23 cellular contexts compared by ENCODE assay signal in the genomic region with DNA sequence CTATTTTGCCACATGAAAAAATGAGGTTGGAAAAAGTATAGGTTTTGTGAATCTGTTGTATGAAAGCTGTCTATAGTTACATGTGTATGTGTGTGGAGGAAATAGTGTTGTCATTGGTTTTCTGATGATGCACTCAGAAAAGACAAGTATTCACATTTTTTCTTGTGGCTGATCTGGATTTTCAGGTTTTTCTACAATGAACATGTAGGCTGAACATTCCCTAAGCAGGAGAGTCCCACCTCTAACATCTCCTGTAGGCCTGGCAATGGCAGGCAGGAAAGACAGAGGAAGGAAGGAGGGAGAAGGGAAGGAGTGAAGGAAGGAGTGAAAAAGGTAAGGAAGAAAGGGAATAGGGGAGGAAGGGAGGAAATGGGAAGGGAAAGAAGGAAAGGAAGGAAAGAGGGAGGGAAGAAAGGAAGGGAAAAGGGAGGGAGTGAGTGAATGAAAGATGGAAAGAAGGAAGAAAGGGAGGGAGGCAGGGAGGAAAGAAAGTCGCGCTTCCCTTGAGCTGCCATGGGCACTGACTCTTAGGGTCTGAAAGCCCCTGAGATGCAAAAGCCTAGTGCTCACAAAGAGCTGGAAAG. TPM values are rescaled to one million over a fixed set of nuclear protein-coding genes. Genes with fewer than 3 reads are reported as not detected.
"Had no signal": no experiment of that assay in that cellular context is flagged by ENCODE, and none has a peak within 500 bp of the region (broad histone marks: within the 10 kb centered on the region; RNA-seq: fewer than 3 reads in every experiment).

No MANE protein-coding gene starts in this region.

- H3K36me3 Mint-ChIP-seq: neural progenitor cell had no signal

- H3K9me3 Mint-ChIP-seq: effector memory CD8-positive, alpha-beta T cell had no signal

- DNase-seq: activated B cell treated with CpG ODN at 0.5 μM for 24 hours; activated CD4-positive, alpha-beta T cell treated with anti-CD3 and anti-CD28 coated beads for 48 hours; activated CD8-positive, alpha-beta memory T cell treated with anti-CD3 and anti-CD28 coated beads, Interleukin-2, amount 50 U/mL, for 48 hours; activated CD8-positive, alpha-beta T cell treated with anti-CD3 and anti-CD28 coated beads for 36 hours; activated naive CD8-positive, alpha-beta T cell treated with anti-CD3 and anti-CD28 coated beads, Interleukin-2, amount 50 U/mL, for 24 hours; aorta; effector memory CD8-positive, alpha-beta T cell; glutamatergic neuron; left colon; ovary; stimulated activated CD4-positive, alpha-beta T cell treated with anti-CD3 and anti-CD28 coated beads, Interleukin-4, amount 100 ng/mL, for 24 hours; stimulated activated naive CD4-positive, alpha-beta T cell; tibial artery had no signal

- ATAC-seq: activated CD8-positive, alpha-beta T cell treated with anti-CD3 and anti-CD28 coated beads for 36 hours; activated naive CD8-positive, alpha-beta T cell treated with anti-CD3 and anti-CD28 coated beads, Interleukin-2, amount 50 U/mL, for 24 hours; effector memory CD8-positive, alpha-beta T cell; left colon had no signal

- H3K4me3 Mint-ChIP-seq: activated B cell treated with CpG ODN at 0.5 μM for 24 hours; activated CD8-positive, alpha-beta T cell treated with anti-CD3 and anti-CD28 coated beads for 36 hours; activated naive CD8-positive, alpha-beta T cell treated with anti-CD3 and anti-CD28 coated beads, Interleukin-2, amount 50 U/mL, for 24 hours; activated T-helper 1 cell treated with anti-CD3 and anti-CD28 coated beads, Interleukin-12 subunit alpha, Interleukin-12 subunit beta, Interleukin-2, Interleukin-4 antibody, amounts not matched to agents 30 ng/mL and 10 ng/mL and 1 ng/mL, durations not matched to agents 14 hours and 24 hours and 36 hours; dendritic cell treated with granulocyte-macrophage colony-stimulating factor and Interleukin-4, amounts not matched to agents 40 ng/mL and 50 ng/mL, for 4 days; effector memory CD8-positive, alpha-beta T cell; neural progenitor cell had no signal

- H3K4me3 ChIP-seq: lung, neural progenitor cell, ovary, tibial artery, vagina had no signal

- H3K27ac Mint-ChIP-seq: activated B cell treated with CpG ODN at 0.5 μM for 24 hours; activated CD8-positive, alpha-beta T cell treated with anti-CD3 and anti-CD28 coated beads for 36 hours; activated naive CD8-positive, alpha-beta T cell treated with anti-CD3 and anti-CD28 coated beads, Interleukin-2, amount 50 U/mL, for 24 hours; activated T-helper 1 cell treated with anti-CD3 and anti-CD28 coated beads, Interleukin-12 subunit alpha, Interleukin-12 subunit beta, Interleukin-2, Interleukin-4 antibody, amounts not matched to agents 30 ng/mL and 10 ng/mL and 1 ng/mL, durations not matched to agents 14 hours and 24 hours and 36 hours; dendritic cell treated with granulocyte-macrophage colony-stimulating factor and Interleukin-4, amounts not matched to agents 40 ng/mL and 50 ng/mL, for 4 days; effector memory CD8-positive, alpha-beta T cell; neural progenitor cell had no signal

- H3K27me3 Mint-ChIP-seq: activated naive CD8-positive, alpha-beta T cell treated with anti-CD3 and anti-CD28 coated beads, Interleukin-2, amount 50 U/mL, for 24 hours had no signal

- H3K4me1 Mint-ChIP-seq: activated B cell treated with CpG ODN at 0.5 μM for 24 hours had no signal

RNA-seq across cellular contexts. Expression of gene IL36RN, which starts 0.5 kb away (rescaled TPM):
- total RNA-seq: activated B cell treated with CpG ODN at 0.5 μM for 24 hours; activated CD8-positive, alpha-beta T cell treated with anti-CD3 and anti-CD28 coated beads for 36 hours; activated T-helper 1 cell treated with anti-CD3 and anti-CD28 coated beads, Interleukin-12 subunit alpha, Interleukin-12 subunit beta, Interleukin-2, Interleukin-4 antibody, amounts not matched to agents 30 ng/mL and 10 ng/mL and 1 ng/mL, durations not matched to agents 14 hours and 24 hours and 36 hours; aorta; cerebellum; epithelial cell of proximal tubule; fibroblast of villous mesenchyme; left colon; ovary; subcutaneous adipose tissue; T-helper 2 cell treated with Interferon-gamma antibody and Interleukin-4, amounts not matched to agents 100 ng/mL and 5 ng/mL, for 36 hours had no signal

RNA-seq across cellular contexts. Expression of gene IL36B, which starts 5.8 kb away (rescaled TPM):
- total RNA-seq: activated B cell treated with CpG ODN at 0.5 μM for 24 hours; activated CD8-positive, alpha-beta T cell treated with anti-CD3 and anti-CD28 coated beads for 36 hours; activated T-helper 1 cell treated with anti-CD3 and anti-CD28 coated beads, Interleukin-12 subunit alpha, Interleukin-12 subunit beta, Interleukin-2, Interleukin-4 antibody, amounts not matched to agents 30 ng/mL and 10 ng/mL and 1 ng/mL, durations not matched to agents 14 hours and 24 hours and 36 hours; aorta; cerebellum; epithelial cell of proximal tubule; fibroblast of villous mesenchyme; left colon; lung; ovary; subcutaneous adipose tissue; T-helper 2 cell treated with Interferon-gamma antibody and Interleukin-4, amounts not matched to agents 100 ng/mL and 5 ng/mL, for 36 hours; vagina had no signal

RNA-seq across cellular contexts. Expression of gene IL1F10, which starts 9.3 kb away (rescaled TPM):
- total RNA-seq: activated B cell treated with CpG ODN at 0.5 μM for 24 hours; activated CD8-positive, alpha-beta T cell treated with anti-CD3 and anti-CD28 coated beads for 36 hours; activated T-helper 1 cell treated with anti-CD3 and anti-CD28 coated beads, Interleukin-12 subunit alpha, Interleukin-12 subunit beta, Interleukin-2, Interleukin-4 antibody, amounts not matched to agents 30 ng/mL and 10 ng/mL and 1 ng/mL, durations not matched to agents 14 hours and 24 hours and 36 hours; aorta; cerebellum; epithelial cell of proximal tubule; fibroblast of villous mesenchyme; left colon; lung; ovary; subcutaneous adipose tissue; T-helper 2 cell treated with Interferon-gamma antibody and Interleukin-4, amounts not matched to agents 100 ng/mL and 5 ng/mL, for 36 hours; vagina had no signal

RNA-seq across cellular contexts. Expression of gene IL36A, which starts 53.2 kb away (rescaled TPM):
- total RNA-seq: activated B cell treated with CpG ODN at 0.5 μM for 24 hours; activated CD8-positive, alpha-beta T cell treated with anti-CD3 and anti-CD28 coated beads for 36 hours; activated T-helper 1 cell treated with anti-CD3 and anti-CD28 coated beads, Interleukin-12 subunit alpha, Interleukin-12 subunit beta, Interleukin-2, Interleukin-4 antibody, amounts not matched to agents 30 ng/mL and 10 ng/mL and 1 ng/mL, durations not matched to agents 14 hours and 24 hours and 36 hours; aorta; cerebellum; epithelial cell of proximal tubule; fibroblast of villous mesenchyme; left colon; lung; ovary; subcutaneous adipose tissue had no signal
